Comparison of ENCODE assay signal across 11 cellular contexts in the genomic region with DNA sequence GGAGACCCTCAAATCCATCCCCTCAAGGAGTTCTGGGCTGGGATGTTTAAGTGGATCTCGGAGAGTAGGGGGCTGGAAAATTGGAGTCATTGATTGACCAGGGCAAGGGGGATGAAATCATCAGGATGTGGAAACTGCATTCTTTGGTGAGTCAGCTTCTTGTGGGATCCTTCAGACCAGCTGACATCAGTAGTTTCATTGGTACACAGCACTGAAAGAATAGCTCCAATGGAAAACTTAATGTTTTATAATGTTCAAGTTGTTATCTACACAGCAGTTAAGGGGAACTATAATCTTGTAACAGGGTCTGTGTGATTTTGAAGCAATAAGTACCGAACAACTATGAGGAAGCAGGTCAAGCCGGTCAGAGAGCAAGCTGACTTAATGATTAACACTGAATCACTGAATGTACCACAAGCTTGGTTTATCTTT.
A peak's percentile ranks its signal among the peaks of the same experiment; 100 is the strongest.
DNase-seq lines count a peak whose midpoint lies in the region; ATAC-seq, FAIRE-seq and TF ChIP-seq lines count a peak whose summit lies in the region.
"Had no signal": no experiment of that assay in that cellular context is flagged by ENCODE, and none has a peak within 500 bp of the region (broad histone marks: within the 10 kb centered on the region; RNA-seq: fewer than 3 reads in every experiment).

No MANE protein-coding gene starts in this region.

- peak overlapping the region; percentile 60 for H3K4me2 ChIP-seq in osteoblast (ENCODE audit: insufficient read depth, low read length)

- H4K20me1 ChIP-seq in osteoblast (ENCODE audit: insufficient read depth, low read length) = no peaks in the 10 kb centered on the region

- H3K36me3 ChIP-seq in osteoblast (ENCODE audit: insufficient read depth, low read length) (no peaks in the 10 kb centered on the region), Peyer's patch (no peaks in the 10 kb centered on the region)
- H3K36me3 ChIP-seq: right lobe of liver had no signal

- peaks cover 5% of the 10 kb centered on the region for H3K4me1 ChIP-seq in osteoblast (ENCODE audit: insufficient read depth, low read length)
- H3K4me1 ChIP-seq in Peyer's patch = no peaks in the 10 kb centered on the region
- H3K4me1 ChIP-seq: right lobe of liver had no signal

- FAIRE-seq in GM12891 (lab: Jason Lieb, UNC) = peak; percentile 51
- FAIRE-seq: GM19239 had no signal

- TF ChIP-seq CTCF in osteoblast (IDR thresholded peaks at IDR 0.05; ENCODE audit: extremely low read depth, low read depth, low read length) = no peak
- TF ChIP-seq CTCF in Peyer's patch (IDR thresholded peaks at IDR 0.05) = no peak

- H2AFZ ChIP-seq in osteoblast (ENCODE audit: low read length) = peak overlapping the region; percentile 44

- ATAC-seq in GM21723 (IDR thresholded peaks at IDR 0.05; ENCODE audit: unreplicated experiment) (no peak), GM18511 (IDR thresholded peaks at IDR 0.05; ENCODE audit: unreplicated experiment) (no peak)

- H3K9me3 ChIP-seq in osteoblast (ENCODE audit: low read depth, low read length) (no peaks in the 10 kb centered on the region), Peyer's patch (no peaks in the 10 kb centered on the region)
- H3K9me3 ChIP-seq: right lobe of liver had no signal

- TF ChIP-seq POLR2A in GM12891 (IDR thresholded peaks at IDR 0.05; ENCODE audit: low read depth, low read length) (no peak), Peyer's patch (IDR thresholded peaks at IDR 0.05) (no peak)

- no peak for DNase-seq in GM12891 (ENCODE audit: insufficient read length, low spot score)
- peak; percentile 9 for DNase-seq in OCI-M1 (lab: John Stamatoyannopoulos, UW)
- DNase-seq in dermis blood vessel endothelial cell = peak; percentile 64
- peak; percentile 13 for DNase-seq in osteoblast (ENCODE audit: insufficient read length, low spot score, missing footprints)
- no peak for DNase-seq in NCI-H128 (lab: John Stamatoyannopoulos, UW; ENCODE audit: unreplicated experiment)
- no peak for DNase-seq in Peyer's patch
- DNase-seq: NCI-H69, right lobe of liver had no signal

- H3K27me3 ChIP-seq in osteoblast (ENCODE audit: insufficient read depth, low read length) (no peaks in the 10 kb centered on the region), Peyer's patch (no peaks in the 10 kb centered on the region)
- H3K27me3 ChIP-seq: right lobe of liver had no signal

- H3K79me2 ChIP-seq in osteoblast (ENCODE audit: insufficient read depth, low read length) = no peaks in the 10 kb centered on the region

- H3K4me3 ChIP-seq in osteoblast (ENCODE audit: insufficient read depth, low read length) = peak overlapping the region; percentile 11
- no peak overlapping the region for H3K4me3 ChIP-seq in Peyer's patch
- H3K4me3 ChIP-seq: right lobe of liver had no signal

- H3K27ac ChIP-seq in osteoblast (ENCODE audit: low read depth, low read length) (peak overlapping the region; percentile 76), Peyer's patch (no peak overlapping the region)
- H3K27ac ChIP-seq: right lobe of liver had no signal

TF ChIP-seq in GM12891, 5 proteins besides CTCF, POLR2A, EP300 and RAD21:
- TF ChIP-seq PAX5 (IDR thresholded peaks at IDR 0.05; ENCODE audit: insufficient read depth, low read length, severe bottlenecking) = no peak

Comparison
In these comparisons a context has a peak if more than half of its experiments do, and no peak if none do; other contexts are left out.
1. DNase-seq: peak in OCI-M1 (single experiment), dermis blood vessel endothelial cell (single experiment) and osteoblast (single experiment); none in GM12891 (single experiment), NCI-H128 (single experiment) and Peyer's patch (0 of 3).